Comparison of ENCODE assay signal across 8 cellular contexts in the genomic region with DNA sequence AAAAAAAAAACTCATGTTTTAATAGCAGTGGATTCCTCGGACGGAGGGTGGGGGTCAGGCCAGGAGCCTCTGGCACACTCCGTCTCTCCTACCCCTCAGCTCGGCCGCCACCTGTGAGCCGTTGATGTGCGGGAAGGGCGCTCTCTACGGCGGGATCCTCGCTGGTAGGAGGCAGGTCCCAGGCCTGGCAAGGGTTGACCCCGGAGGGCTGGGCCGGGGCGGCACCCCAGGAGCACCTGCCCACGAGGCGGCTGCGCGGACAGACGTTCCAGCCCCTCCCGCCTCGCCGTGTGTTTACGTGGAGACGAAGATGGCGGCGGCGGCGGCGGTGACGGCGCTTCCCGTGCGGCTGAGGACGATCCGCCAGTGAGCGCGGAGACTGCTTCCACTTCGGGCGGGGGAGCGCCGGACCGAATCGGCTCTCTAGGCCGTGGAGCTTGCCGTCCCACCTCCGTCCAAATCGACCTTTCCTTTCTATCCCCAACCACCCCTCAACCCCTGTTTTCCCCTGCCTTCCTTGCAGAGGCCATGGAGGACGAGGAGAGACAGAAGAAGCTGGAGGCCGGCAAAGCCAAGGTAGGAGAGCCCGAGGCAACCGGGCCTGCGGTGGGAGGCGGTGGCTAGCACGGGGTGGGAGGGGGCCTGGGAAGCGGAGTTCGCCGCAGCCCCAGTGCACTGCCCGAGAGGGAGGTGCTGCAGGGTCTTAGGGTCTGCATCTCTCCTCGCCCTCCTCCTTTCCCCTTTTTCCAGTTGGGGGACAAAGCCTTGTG. TPM values are rescaled to one million over a fixed set of nuclear protein-coding genes. Genes with fewer than 3 reads are reported as not detected.
DNase-seq lines count a peak whose midpoint lies in the region; ATAC-seq and TF ChIP-seq lines count a peak whose summit lies in the region.

Gene AKAP9, plus strand, starts transcription at position 291 of the 770 bp plus-strand sequence. Its CDS starts 238 bp downstream, at position 529.

- H3K27ac ChIP-seq in fibroblast of lung (ENCODE audit: insufficient read depth, low read length), result peak within 1 kb of the TSS; percentile 87

- H3K9me3 Mint-ChIP-seq in IgD-negative memory B cell, result no peaks in the 10 kb centered on the region
- no peaks in the 10 kb centered on the region for H3K9me3 Mint-ChIP-seq in natural killer cell

- no peaks in the 10 kb centered on the region for H3K27me3 ChIP-seq in fibroblast of lung (ENCODE audit: control insufficient read depth, insufficient read depth, low read length)

- H3K36me3 ChIP-seq in fibroblast of lung (ENCODE audit: control insufficient read depth, insufficient read depth, low read length), result no peaks in the 10 kb centered on the region

- H3K4me2 ChIP-seq in fibroblast of lung (ENCODE audit: extremely low read depth, insufficient read depth, low read length), result peak within 1 kb of the TSS; percentile 94

- peak within 1 kb of the TSS; percentile 96 for H2AFZ ChIP-seq in fibroblast of lung (ENCODE audit: low read length)

- H3K4me1 Mint-ChIP-seq in IgD-negative memory B cell (peaks cover 21 to 34% (median 27%) of the 10 kb centered on the region in 3 donors), natural killer cell (peaks cover 29 to 35% of the 10 kb centered on the region in 2 donors)

- H3K4me3 Mint-ChIP-seq in IgD-negative memory B cell, result peak within 1 kb of the TSS; percentile 92 to 99 (median 96)
- peak within 1 kb of the TSS; percentile 96 for H3K4me3 Mint-ChIP-seq in natural killer cell

- H3K27ac Mint-ChIP-seq in IgD-negative memory B cell (peak within 1 kb of the TSS; percentile 86 to 98 (median 96)), natural killer cell (peak within 1 kb of the TSS; percentile 91 to 96)

- no peaks in the 10 kb centered on the region for H3K9me3 ChIP-seq in fibroblast of lung (ENCODE audit: control insufficient read depth, insufficient read depth, low read depth, low read length)

- H3K36me3 Mint-ChIP-seq in IgD-negative memory B cell (no peaks in the 10 kb centered on the region), natural killer cell (no peaks in the 10 kb centered on the region)

- H3K9ac ChIP-seq in fibroblast of lung (ENCODE audit: insufficient read depth, low read length), result peak within 1 kb of the TSS; percentile 81

- no peaks in the 10 kb centered on the region for H4K20me1 ChIP-seq in fibroblast of lung (ENCODE audit: control insufficient read depth, extremely low read depth, insufficient read depth, low read length)

- peaks cover 22% of the 10 kb centered on the region for H3K79me2 ChIP-seq in fibroblast of lung (ENCODE audit: control insufficient read depth, insufficient read depth, low read length)

- TF ChIP-seq CTCF in fibroblast of lung (conservative IDR thresholded peaks at IDR 0.05 in 1 of 2, IDR thresholded peaks at IDR 0.05 in 1 of 2; ENCODE audit: low read depth in 1 of 2, low read length in 2 of 2) (no peak), natural killer cell (IDR thresholded peaks at IDR 0.05) (no peak)

- peak within 1 kb of the TSS; percentile 90 to 98 (median 92) for H3K4me3 ChIP-seq in fibroblast of lung (replicated peaks in 1 of 4; ENCODE audit: control extremely low read depth in 1 of 4, insufficient read depth in 1 of 4, low read depth in 3 of 4, low read length in 4 of 4)

- no peaks in the 10 kb centered on the region for H3K27me3 Mint-ChIP-seq in IgD-negative memory B cell
- peaks cover 8 to 9% of the 10 kb centered on the region in 2 donors for H3K27me3 Mint-ChIP-seq in natural killer cell (ENCODE audit: low read depth in 2 of 2)

- no peaks in the 10 kb centered on the region for H3K4me1 ChIP-seq in fibroblast of lung (ENCODE audit: control insufficient read depth, extremely low read depth, insufficient read depth, low read length)

- DNase-seq in DMS53 (lab: John Stamatoyannopoulos, UW) (peak; percentile 99), activated T-helper 1 cell treated with Interleukin-2 at 50 U/mL for 16 hours (ENCODE audit: low read depth) (peak; percentile 81), fibroblast of lung (ENCODE audit: low read depth in 2 of 2) (peak; percentile 63 to 82), natural killer cell (peak; percentile 82)
- peak; percentile 88 for DNase-seq in stimulated activated naive CD4-positive, alpha-beta T cell treated with Interleukin-2 at 50 U/mL for 16 hours (lab: John Stamatoyannopoulos, UW)

- peak; percentile 96 for ATAC-seq in GM21529 (IDR thresholded peaks at IDR 0.05; ENCODE audit: unreplicated experiment)
- ATAC-seq in natural killer cell, result peak; percentile 88 to 92 (median 92)

- intact Hi-C loops in natural killer cell (cut with micrococcal nuclease), result loop anchor here (1.0 to 5.0 kb wide), 4 partner anchors 60 to 588 kb away; partner anchors contain the start of genes CYP51A1, GATAD1, MTERF1 and PEX1

TF ChIP-seq in PFSK-1, 5 proteins besides CTCF, POLR2A, EP300 and RAD21:
- TF ChIP-seq FOXP2 (optimal IDR thresholded peaks at IDR 0.05; ENCODE audit: borderline replicate concordance, extremely low read depth, extremely low read length, insufficient read depth) (peak; percentile 98), TAF1 (IDR thresholded peaks at IDR 0.05; ENCODE audit: borderline replicate concordance, insufficient read depth, low read length) (peak; percentile 77), REST (IDR thresholded peaks at IDR 0.05; ENCODE audit: insufficient read depth in 1 of 2, low read depth in 2 of 2, low read length in 2 of 2) (no peak), POLR2AphosphoS5 (IDR thresholded peaks at IDR 0.05; ENCODE audit: low read depth, low read length) (peak; percentile 61; the same call in 1 of the 2 replicates), SIN3A (IDR thresholded peaks at IDR 0.05; ENCODE audit: borderline replicate concordance, insufficient read depth, low read length) (no peak)
TF ChIP-seq in PFSK-1: peak in this region for 3.

RNA-seq across cellular contexts. Expression of gene AKAP9, which starts in this region (rescaled TPM):
- polyA plus RNA-seq in IgD-negative memory B cell, result 36.2 TPM
- polyA plus RNA-seq in PFSK-1 (2012; ENCODE audit: insufficient read length, low read depth), result 3.9 TPM
- total RNA-seq in fibroblast of lung, result 30.8 and 46.6 TPM in 2 replicates
- 10.1 and 16.6 TPM in 2 replicates for polyA plus RNA-seq in fibroblast of lung
- 9.0 and 15.6 TPM in 2 replicates for polyA plus RNA-seq in fibroblast of lung (2012)
- polyA minus RNA-seq in fibroblast of lung (ENCODE audit: low replicate concordance), result 1.6 and 3.5 TPM in 2 replicates
- 10 to 100 TPM; 78.8 to 93.0 (median 81.9) TPM for total RNA-seq in natural killer cell

Comparison
In these comparisons a context has a peak if more than half of its experiments do, and no peak if none do; other contexts are left out.
1. Peak in every context shown above with its lines: DNase-seq, ATAC-seq, H3K4me3 ChIP-seq and H3K27ac ChIP-seq.